ENCODE assay signal across 8 cellular contexts in genomic region chr15:88649286-88649733, GRCh38. TPM values are rescaled to one million over a fixed set of nuclear protein-coding genes. Genes with fewer than 3 reads are reported as not detected.
A peak's percentile ranks its signal among the peaks of the same experiment; 100 is the strongest.
DNase-seq lines count a peak whose midpoint lies in the region; ATAC-seq and TF ChIP-seq lines count a peak whose summit lies in the region.

No MANE protein-coding gene starts in this region.

- peaks cover 85% of the 10 kb centered on the region for H3K36me3 ChIP-seq in thymus (ENCODE audit: control insufficient read depth, insufficient read depth)

- peak; percentile 44 for ATAC-seq in GM19324 (IDR thresholded peaks at IDR 0.05; ENCODE audit: low FRiP score, unreplicated experiment)
- peak; percentile 56 for ATAC-seq in HG03521 (IDR thresholded peaks at IDR 0.05; ENCODE audit: unreplicated experiment)

- no peaks in the 10 kb centered on the region for H3K27me3 ChIP-seq in thymus (ENCODE audit: control insufficient read depth, insufficient read depth)

- 74% methylated on average over 12 of the region's 12 CpGs for WGBS in thymus

- H3K36me3 Mint-ChIP-seq in neural crest cell (ENCODE audit: low read depth): no peaks in the 10 kb centered on the region

- H3K4me3 Mint-ChIP-seq in neural crest cell: no peak overlapping the region

- H3K4me1 ChIP-seq in thymus (ENCODE audit: control insufficient read depth, insufficient read depth, low read length): peaks cover 4% of the 10 kb centered on the region

- H3K27ac Mint-ChIP-seq in neural crest cell (ENCODE audit: unreplicated experiment): peak overlapping the region; percentile 89

- H3K4me1 Mint-ChIP-seq in neural crest cell: peaks cover 23% of the 10 kb centered on the region

- peak overlapping the region; percentile 59 for H3K27ac ChIP-seq in epithelial cell of prostate
- peak overlapping the region; percentile 75 for H3K27ac ChIP-seq in thymus (ENCODE audit: low read depth)

- TF ChIP-seq CTCF in neural crest cell (conservative IDR thresholded peaks at IDR 0.05): no peak

- no peaks in the 10 kb centered on the region for H3K27me3 Mint-ChIP-seq in neural crest cell (ENCODE audit: low read depth)

- DNase-seq in activated T-cell treated with anti-CD3 and anti-CD28 coated beads for 1 hour (ENCODE audit: low read depth) (peak; percentile 55), epithelial cell of prostate (ENCODE audit: low read depth, low spot score) (no peak), neural crest cell (ENCODE audit: low read depth, low spot score) (peak; percentile 16), GM19240 (ENCODE audit: insufficient read length, low spot score) (no peak), NCI-H526 (lab: John Stamatoyannopoulos, UW) (no peak)

- H3K9me3 ChIP-seq in thymus (ENCODE audit: control insufficient read depth): peaks cover 1% of the 10 kb centered on the region

- no peak overlapping the region for H3K4me3 ChIP-seq in thymus (ENCODE audit: low read length)

- no peaks in the 10 kb centered on the region for H3K9me3 Mint-ChIP-seq in neural crest cell

RNA-seq across cellular contexts. Expression of gene ISG20, which starts 10.5 kb away (rescaled TPM):
- 1.1 and 1.5 TPM in 2 replicates for total RNA-seq in neural crest cell
- polyA plus RNA-seq in thymus: 272 TPM

RNA-seq across cellular contexts. Expression of gene AEN, which starts 28.2 kb away (rescaled TPM):
- total RNA-seq in neural crest cell: 45.7 and 47.9 TPM in 2 replicates
- polyA plus RNA-seq in thymus: 14.1 TPM

Comparison
In these comparisons a context has a peak if more than half of its experiments do, and no peak if none do; other contexts are left out.
1. DNase-seq: peak in activated T-cell treated with anti-CD3 and anti-CD28 coated beads for 1 hour (single experiment) and neural crest cell (single experiment); none in epithelial cell of prostate (single experiment), GM19240 (single experiment) and NCI-H526 (0 of 2).